1 cellular context compared by ENCODE assay signal in the genomic region with DNA sequence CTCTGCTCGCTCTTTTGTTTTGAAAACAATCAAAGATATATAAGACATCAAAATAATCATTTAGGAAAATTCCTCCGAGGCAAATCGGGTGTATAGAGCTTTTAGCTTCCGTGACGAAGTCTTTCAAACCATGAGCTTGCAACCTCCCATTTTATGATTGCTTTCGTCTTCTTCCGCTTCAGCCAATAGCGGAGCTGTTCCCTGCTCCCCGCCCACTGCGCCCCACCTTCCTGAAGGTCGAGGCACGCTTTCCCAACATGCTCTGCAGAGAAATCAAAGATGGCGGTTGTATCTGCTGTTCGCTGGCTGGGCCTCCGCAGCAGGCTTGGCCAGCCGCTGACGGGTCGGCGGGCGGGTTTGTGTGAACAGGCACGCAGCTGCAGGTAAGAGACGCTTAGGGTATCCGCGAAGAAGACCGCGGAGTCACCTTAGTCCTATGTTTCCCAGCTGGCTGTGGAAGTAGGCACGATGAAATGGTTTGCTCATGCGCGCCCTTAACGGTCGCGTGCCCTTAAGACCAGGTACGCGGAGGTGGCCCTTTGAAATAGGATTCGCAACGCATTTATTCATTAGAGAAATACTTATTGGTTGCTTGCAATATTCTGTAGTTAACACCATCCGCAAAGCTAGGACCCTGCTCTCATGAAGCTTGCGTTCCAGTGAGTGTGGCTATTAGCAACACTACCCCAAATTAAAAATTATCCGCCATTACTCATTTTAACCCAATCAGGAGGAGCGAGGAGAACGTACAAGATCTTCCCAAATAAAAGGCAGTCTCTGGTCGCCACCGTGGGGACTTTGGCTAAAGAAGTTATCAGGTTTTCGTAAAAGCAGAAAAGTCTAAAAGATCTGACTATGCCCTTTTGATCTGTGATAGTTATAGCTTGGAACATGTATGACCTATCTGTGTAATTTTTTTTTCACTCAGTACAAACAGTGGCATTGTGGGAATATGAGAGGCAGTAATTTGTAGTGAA.
TF ChIP-seq lines count a peak whose summit lies in the region.

A gene (plus strand): TSS at position 267 of the 977 bp plus-strand sequence. CDS start 13 bp downstream, at position 280.

TF ChIP-seq in liver, 16 proteins besides CTCF, POLR2A, EP300 and RAD21 (continued from another document):
- TF ChIP-seq, protein P1, sequence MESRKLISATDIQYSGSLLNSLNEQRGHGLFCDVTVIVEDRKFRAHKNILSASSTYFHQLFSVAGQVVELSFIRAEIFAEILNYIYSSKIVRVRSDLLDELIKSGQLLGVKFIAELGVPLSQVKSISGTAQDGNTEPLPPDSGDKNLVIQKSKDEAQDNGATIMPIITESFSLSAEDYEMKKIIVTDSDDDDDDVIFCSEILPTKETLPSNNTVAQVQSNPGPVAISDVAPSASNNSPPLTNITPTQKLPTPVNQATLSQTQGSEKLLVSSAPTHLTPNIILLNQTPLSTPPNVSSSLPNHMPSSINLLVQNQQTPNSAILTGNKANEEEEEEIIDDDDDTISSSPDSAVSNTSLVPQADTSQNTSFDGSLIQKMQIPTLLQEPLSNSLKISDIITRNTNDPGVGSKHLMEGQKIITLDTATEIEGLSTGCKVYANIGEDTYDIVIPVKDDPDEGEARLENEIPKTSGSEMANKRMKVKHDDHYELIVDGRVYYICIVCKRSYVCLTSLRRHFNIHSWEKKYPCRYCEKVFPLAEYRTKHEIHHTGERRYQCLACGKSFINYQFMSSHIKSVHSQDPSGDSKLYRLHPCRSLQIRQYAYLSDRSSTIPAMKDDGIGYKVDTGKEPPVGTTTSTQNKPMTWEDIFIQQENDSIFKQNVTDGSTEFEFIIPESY (IDR thresholded peaks at IDR 0.05) = peak; percentile 80
- peak; percentile 90 for TF ChIP-seq SP1 (IDR thresholded peaks at IDR 0.05)
- TF ChIP-seq RXRA (IDR thresholded peaks at IDR 0.05) = peak; percentile 23 to 38
- no peak for TF ChIP-seq HNF4G (IDR thresholded peaks at IDR 0.05)
- TF ChIP-seq GABPA (IDR thresholded peaks at IDR 0.05 in 1 of 2, conservative IDR thresholded peaks at IDR 0.05 in 1 of 2) = peak; percentile 45 to 76
- peak; percentile 51 for TF ChIP-seq TAF1 (conservative IDR thresholded peaks at IDR 0.05)
- TF ChIP-seq YY1 (IDR thresholded peaks at IDR 0.05) = peak; percentile 99
- TF ChIP-seq EGR1 (IDR thresholded peaks at IDR 0.05; ENCODE audit: low read depth in 2 of 2) = peak in 1 of 2 donors; percentile 55
- TF ChIP-seq FOXA1 (IDR thresholded peaks at IDR 0.05) = no peak
